16 cellular contexts compared by ENCODE assay signal in the genomic region with DNA sequence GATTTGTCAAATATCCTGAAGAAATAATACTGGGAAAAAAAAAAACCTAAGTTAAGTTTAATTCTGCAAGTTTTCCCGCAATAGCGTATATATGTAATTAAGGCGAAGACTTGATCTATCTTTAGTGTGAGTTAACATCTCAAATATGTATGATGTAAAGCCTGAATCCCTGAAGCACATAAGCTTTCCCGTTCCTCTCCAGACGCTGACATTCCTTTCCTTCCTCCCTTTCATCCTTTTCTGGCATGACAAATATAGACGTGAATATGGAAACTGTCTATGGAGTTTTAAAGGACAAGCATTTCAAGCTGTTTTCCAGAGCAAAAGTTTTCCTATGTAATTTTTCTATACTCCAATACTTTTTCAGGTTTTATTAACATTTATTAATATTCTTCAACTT.
"Had no signal": no experiment of that assay in that cellular context is flagged by ENCODE, and none has a peak within 500 bp of the region (broad histone marks: within the 10 kb centered on the region; RNA-seq: fewer than 3 reads in every experiment).

No MANE protein-coding gene starts in this region.

- H3K4me3 ChIP-seq: dorsolateral prefrontal cortex, gastroesophageal sphincter, mucosa of descending colon, neural progenitor cell, sigmoid colon, tibial nerve, uterus had no signal

- ATAC-seq: activated CD8-positive, alpha-beta memory T cell treated with anti-CD3 and anti-CD28 coated beads, Interleukin-2, amount 10 ng/mL, durations not matched to agents 7 days and 5 days; gastroesophageal sphincter; mucosa of descending colon; stimulated activated naive CD8-positive, alpha-beta T cell treated with anti-CD3 and anti-CD28 coated beads, Interleukin-15, Interleukin-2, amounts not matched to agents 100 U/mL and 50 U/mL, for 24 hours had no signal

- DNase-seq: activated CD4-positive, alpha-beta memory T cell treated with anti-CD3 and anti-CD28 coated beads, Interleukin-2, amount 10 ng/mL, durations not matched to agents 7 days and 5 days; activated CD4-positive, alpha-beta T cell treated with anti-CD3 and anti-CD28 coated beads for 48 hours; activated CD4-positive, CD25-positive, alpha-beta regulatory T cell; activated CD8-positive, alpha-beta memory T cell treated with anti-CD3 and anti-CD28 coated beads, Interleukin-2, amount 10 ng/mL, durations not matched to agents 7 days and 5 days; dorsolateral prefrontal cortex; mucosa of descending colon; naive B cell; sigmoid colon; SK-N-SH; stimulated activated CD4-positive, alpha-beta T cell treated with anti-CD3 and anti-CD28 coated beads, Interleukin-12 subunit alpha, Interleukin-12 subunit beta, amount 100 ng/mL, for 4 hours; stimulated activated CD4-positive, alpha-beta T cell treated with anti-CD3 and anti-CD28 coated beads, Interleukin-1b, Interleukin-23, amount 100 ng/mL, for 48 hours; stimulated activated naive CD8-positive, alpha-beta T cell treated with anti-CD3 and anti-CD28 coated beads, Interleukin-15, Interleukin-2, amounts not matched to agents 100 U/mL and 50 U/mL, for 24 hours; uterus had no signal
